8 cellular contexts compared by ENCODE assay signal in the genomic region with DNA sequence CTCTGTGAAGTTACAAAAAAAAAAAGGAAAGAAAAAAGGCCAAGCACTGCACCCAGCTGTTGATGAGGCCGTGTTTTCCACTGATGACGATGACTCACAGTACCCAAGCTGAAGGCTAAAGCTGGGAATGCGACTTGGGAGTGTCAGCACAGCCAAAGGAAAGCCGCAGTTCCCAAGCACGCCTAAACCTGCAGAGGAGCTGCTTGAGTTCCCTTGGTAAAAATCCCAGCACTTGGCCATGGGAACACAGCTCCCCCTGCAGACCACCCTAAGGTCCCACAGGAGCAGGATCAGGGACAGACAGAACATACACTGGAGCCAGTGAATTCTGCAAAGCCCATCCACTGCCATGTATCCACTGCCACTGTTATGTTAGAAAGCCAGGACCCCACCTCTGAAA. TPM values are rescaled to one million over a fixed set of nuclear protein-coding genes. Genes with fewer than 3 reads are reported as not detected.
DNase-seq lines count a peak whose midpoint lies in the region; ATAC-seq, FAIRE-seq and TF ChIP-seq lines count a peak whose summit lies in the region.

No MANE protein-coding gene starts in this region.

- no peaks in the 10 kb centered on the region for H3K27me3 ChIP-seq in astrocyte (ENCODE audit: insufficient read depth, low read length)

- peaks cover 8% of the 10 kb centered on the region for H3K4me1 ChIP-seq in astrocyte (ENCODE audit: insufficient read depth, low read length)

- H3K9me3 ChIP-seq in astrocyte (ENCODE audit: insufficient read depth, low read depth, low read length) = no peaks in the 10 kb centered on the region

- peaks cover 17% of the 10 kb centered on the region for H4K20me1 ChIP-seq in astrocyte (ENCODE audit: insufficient read depth, low read length)

- H3K27ac ChIP-seq in astrocyte (ENCODE audit: low read depth, low read length) (no peak overlapping the region), temporal lobe (ENCODE audit: low read depth, low read length) (peak overlapping the region; percentile 74)

- no peaks in the 10 kb centered on the region for H3K79me2 ChIP-seq in astrocyte (ENCODE audit: insufficient read depth, low read length)

- H3K36me3 ChIP-seq in astrocyte (ENCODE audit: insufficient read depth, low read length) = no peaks in the 10 kb centered on the region

- peaks cover 24% of the 10 kb centered on the region for H3K36me3 Mint-ChIP-seq in astrocyte (ENCODE audit: low read depth, unreplicated experiment)

- no peak overlapping the region for H3K9ac ChIP-seq in astrocyte (ENCODE audit: low read length)

- H2AFZ ChIP-seq in astrocyte (ENCODE audit: low read depth, low read length) = no peak overlapping the region

- peaks cover 5% of the 10 kb centered on the region for H3K4me1 Mint-ChIP-seq in astrocyte (ENCODE audit: low read depth, unreplicated experiment)

- FAIRE-seq in D721Med (lab: Jason Lieb, UNC) (no peak), astrocyte (lab: Jason Lieb, UNC) (no peak)

- no peak for ATAC-seq in HG03196 (IDR thresholded peaks at IDR 0.05; ENCODE audit: unreplicated experiment)

- no peak overlapping the region for H3K4me3 Mint-ChIP-seq in astrocyte (ENCODE audit: unreplicated experiment)

- DNase-seq in D721Med (ENCODE audit: insufficient read length, low spot score) (no peak), astrocyte (ENCODE audit: low read depth) (peak; percentile 89), iPS DF 19.7 (ENCODE audit: low read depth, low spot score) (peak; percentile 78), GOT3 (lab: John Stamatoyannopoulos, UW) (no peak), LoVo (ENCODE audit: low spot score) (no peak)

- no peaks in the 10 kb centered on the region for H3K27me3 Mint-ChIP-seq in astrocyte (ENCODE audit: low read depth, unreplicated experiment)

- H3K9me3 Mint-ChIP-seq in astrocyte (ENCODE audit: unreplicated experiment) = peaks cover 5% of the 10 kb centered on the region

- H3K4me2 ChIP-seq in astrocyte (ENCODE audit: low read length) = no peak overlapping the region

- no peak overlapping the region for H3K27ac Mint-ChIP-seq in astrocyte (ENCODE audit: unreplicated experiment)

- TF ChIP-seq CTCF in D721Med (IDR thresholded peaks at IDR 0.05; ENCODE audit: insufficient read depth, missing control alignments) (peak; percentile 62), LNCAP (IDR thresholded peaks at IDR 0.05) (peak; percentile 32; the same call in 1 of the 2 replicates), astrocyte (IDR thresholded peaks at IDR 0.05; ENCODE audit: insufficient read depth, low read depth, low read length) (peak; percentile 83)

- H3K4me3 ChIP-seq in astrocyte (ENCODE audit: insufficient read depth, low read depth, low read length) = no peak overlapping the region

RNA-seq across cellular contexts. Expression of a gene that starts 39.9 kb away (rescaled TPM):
- total RNA-seq in astrocyte = 15.6 and 17.6 TPM in 2 replicates
- total RNA-seq in temporal lobe = 41.1 TPM

Comparison
In these comparisons a context has a peak if more than half of its experiments do, and no peak if none do; other contexts are left out.
1. DNase-seq: peak in astrocyte (single experiment) and iPS DF 19.7 (single experiment); none in D721Med (single experiment), GOT3 (single experiment) and LoVo (single experiment).
2. CTCF ChIP-seq: peak in every context shown above with its lines; median percentile 83 in astrocyte; 62 in D721Med; 32 in LNCAP.